ENCODE assay signal across 10 cellular contexts in the genomic region with DNA sequence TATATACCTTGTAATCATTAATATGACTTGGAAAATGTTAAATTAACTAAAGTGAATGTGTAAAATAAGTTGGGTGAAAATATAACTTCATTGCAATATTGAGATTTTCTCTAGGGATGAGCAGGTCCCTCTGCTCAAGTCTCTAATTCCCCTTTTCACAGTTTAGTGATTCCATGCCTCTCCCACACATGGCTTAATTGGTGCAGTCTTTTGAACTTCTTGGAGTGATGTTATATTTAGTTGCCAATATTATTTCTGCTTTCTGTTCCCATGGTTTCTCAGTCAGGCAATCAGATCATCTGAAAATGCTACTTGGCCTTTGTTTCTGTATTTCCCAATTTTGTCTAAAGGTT.
DNase-seq lines count a peak whose midpoint lies in the region; ATAC-seq and TF ChIP-seq lines count a peak whose summit lies in the region.
"Had no signal": no experiment of that assay in that cellular context is flagged by ENCODE, and none has a peak within 500 bp of the region (broad histone marks: within the 10 kb centered on the region; RNA-seq: fewer than 3 reads in every experiment).

No MANE protein-coding gene starts in this region.

- H3K27me3 ChIP-seq in mammary epithelial cell (ENCODE audit: insufficient read depth, low read length) = no peaks in the 10 kb centered on the region

- no peak overlapping the region for H3K9ac ChIP-seq in mammary epithelial cell (ENCODE audit: insufficient read depth, low read length)

- TF ChIP-seq CTCF in mammary epithelial cell (conservative IDR thresholded peaks at IDR 0.05 in 1 of 2, IDR thresholded peaks at IDR 0.05 in 1 of 2; ENCODE audit: extremely low read depth in 1 of 2, insufficient read depth in 1 of 2, low read depth in 1 of 2, low read length in 2 of 2) = no peak

- H3K36me3 ChIP-seq in mammary epithelial cell (ENCODE audit: insufficient read depth, low read length) = no peaks in the 10 kb centered on the region

- intact Hi-C loops in mammary epithelial cell (cut with micrococcal nuclease) = no loop called here

- H3K4me1 ChIP-seq in mammary epithelial cell (ENCODE audit: insufficient read depth, low read length) = peaks cover 17% of the 10 kb centered on the region

- peak overlapping the region; percentile 45 for H3K4me2 ChIP-seq in mammary epithelial cell (ENCODE audit: insufficient read depth, low read depth, low read length)

- no peaks in the 10 kb centered on the region for H4K20me1 ChIP-seq in mammary epithelial cell (ENCODE audit: insufficient read depth, low read length)

- ATAC-seq in GM18498 (IDR thresholded peaks at IDR 0.05; ENCODE audit: unreplicated experiment) (peak; percentile 33), GM21528 (IDR thresholded peaks at IDR 0.05; ENCODE audit: low FRiP score, unreplicated experiment) (peak; percentile 56), HG03159 (IDR thresholded peaks at IDR 0.05; ENCODE audit: unreplicated experiment) (peak; percentile 33), GM18873 (IDR thresholded peaks at IDR 0.05; ENCODE audit: low FRiP score, unreplicated experiment) (no peak)

- CTCF ChIA-PET in mammary epithelial cell (lab: Charles Lee; ENCODE audit: low non-redundant PET) = interaction anchor here (0.5 kb wide), 1 partner anchor 81 kb away, joined by 3 read pairs; no protein-coding TSS in a partner anchor

- BruUV-seq in mammary epithelial cell (replicated peaks; lab: Mats Ljungman, UMichigan) = no TSS peak

- peak overlapping the region; percentile 61 for H2AFZ ChIP-seq in mammary epithelial cell (ENCODE audit: low read depth, low read length)

- dilution Hi-C loops in mammary epithelial cell (cut with HindIII; ENCODE audit: low sequenced_read_pairs) = no loop called here

- H3K79me2 ChIP-seq in mammary epithelial cell (ENCODE audit: insufficient read depth, low read length) = no peaks in the 10 kb centered on the region

- DNase-seq in mammary epithelial cell (no peak), AG20443 (ENCODE audit: low spot score) (no peak), globus pallidus (ENCODE audit: low spot score) (no peak), NOMO-1 (lab: John Stamatoyannopoulos, UW; ENCODE audit: unreplicated experiment in 2 of 2) (no peak)
- DNase-seq: NCI-H2227 treated with DMSO at 0.1 percent for 48 hours had no signal

- in situ Hi-C loops in mammary epithelial cell (cut with MboI; ENCODE audit: low sequenced_read_pairs in 2 of 2) = no loop called here

- peak overlapping the region; percentile 49 for H3K27ac ChIP-seq in mammary epithelial cell (ENCODE audit: insufficient read depth, low read depth, low read length)
- H3K27ac ChIP-seq: C4-2B had no signal

- H3K4me3 ChIP-seq in mammary epithelial cell (replicated peaks in 1 of 3; ENCODE audit: insufficient read depth in 1 of 3, low read depth in 2 of 3, low read length in 3 of 3) = no peak overlapping the region

- H3K9me3 ChIP-seq in mammary epithelial cell (replicated peaks; ENCODE audit: insufficient read depth, low read length) = no peaks in the 10 kb centered on the region
